17 cellular contexts compared by ENCODE assay signal in genomic region chr9:26756881-26757280, GRCh38.
DNase-seq lines count a peak whose midpoint lies in the region; TF ChIP-seq lines count a peak whose summit lies in the region.
"Had no signal": no experiment of that assay in that cellular context is flagged by ENCODE, and none has a peak within 500 bp of the region (broad histone marks: within the 10 kb centered on the region; RNA-seq: fewer than 3 reads in every experiment).

No MANE protein-coding gene starts in this region.

- in situ Hi-C loops in mammary epithelial cell (cut with MboI; ENCODE audit: low sequenced_read_pairs in 2 of 2), result no loop called here

- H3K4me3 ChIP-seq in tibial artery (no peak overlapping the region), mammary epithelial cell (replicated peaks in 1 of 3; ENCODE audit: insufficient read depth in 1 of 3, low read depth in 2 of 3, low read length in 3 of 3) (no peak overlapping the region)
- H3K4me3 ChIP-seq: A549, HAP-1 had no signal

- H3K9ac ChIP-seq in mammary epithelial cell (ENCODE audit: insufficient read depth, low read length), result no peak overlapping the region

- no peaks in the 10 kb centered on the region for H3K79me2 ChIP-seq in mammary epithelial cell (ENCODE audit: insufficient read depth, low read length)

- H3K9me3 ChIP-seq in tibial artery (no peaks in the 10 kb centered on the region), mammary epithelial cell (replicated peaks; ENCODE audit: insufficient read depth, low read length) (no peaks in the 10 kb centered on the region)
- H3K9me3 ChIP-seq: A549, HAP-1 had no signal

- no peak overlapping the region for H2AFZ ChIP-seq in mammary epithelial cell (ENCODE audit: low read depth, low read length)

- BruUV-seq in mammary epithelial cell (replicated peaks; lab: Mats Ljungman, UMichigan), result no TSS peak

- 95% methylated on average over 2 of the region's 2 CpGs for WGBS in mammary epithelial cell (ENCODE audit: low coverage, missing lambda C conversion rate)

- no peaks in the 10 kb centered on the region for H4K20me1 ChIP-seq in mammary epithelial cell (ENCODE audit: insufficient read depth, low read length)

- DNase-seq in Ammon's horn (ENCODE audit: low spot score), result peak; percentile 43
- peak; percentile 6 for DNase-seq in cerebellar cortex (ENCODE audit: low spot score)
- peak; percentile 24 for DNase-seq in midbrain (lab: John Stamatoyannopoulos, UW)
- no peak for DNase-seq in tibial artery
- no peak for DNase-seq in mammary epithelial cell
- DNase-seq in islet precursor cell, result no peak
- DNase-seq: 8988T; ACHN; AML-193; Calu3; CD4-positive, alpha-beta memory T cell; COR-L47; DMS53; DMS79 treated with DMSO at 0.1 percent for 48 hours; GOT3 had no signal

- H3K27me3 ChIP-seq in tibial artery, result no peaks in the 10 kb centered on the region
- H3K27me3 ChIP-seq in mammary epithelial cell (ENCODE audit: insufficient read depth, low read length), result no peaks in the 10 kb centered on the region

- H3K27ac ChIP-seq in tibial artery (no peak overlapping the region), mammary epithelial cell (ENCODE audit: insufficient read depth, low read depth, low read length) (no peak overlapping the region)
- H3K27ac ChIP-seq: A549 had no signal

- no peak overlapping the region for H3K4me2 ChIP-seq in mammary epithelial cell (ENCODE audit: insufficient read depth, low read depth, low read length)
- H3K4me2 ChIP-seq: A549 had no signal

- dilution Hi-C loops in mammary epithelial cell (cut with HindIII; ENCODE audit: low sequenced_read_pairs), result no loop called here

- intact Hi-C loops in tibial artery (cut with DNase I; ENCODE audit: low total_unique reads) (no loop called here), mammary epithelial cell (cut with micrococcal nuclease) (no loop called here)

- CTCF ChIA-PET in mammary epithelial cell (lab: Charles Lee; ENCODE audit: low non-redundant PET), result no interaction called here

- H3K36me3 ChIP-seq in tibial artery (no peaks in the 10 kb centered on the region), mammary epithelial cell (ENCODE audit: insufficient read depth, low read length) (no peaks in the 10 kb centered on the region)
- H3K36me3 ChIP-seq: HAP-1 had no signal

- H3K4me1 ChIP-seq in tibial artery, result no peaks in the 10 kb centered on the region
- no peaks in the 10 kb centered on the region for H3K4me1 ChIP-seq in mammary epithelial cell (ENCODE audit: insufficient read depth, low read length)
- H3K4me1 ChIP-seq: A549 had no signal

- TF ChIP-seq CTCF in tibial artery (IDR thresholded peaks at IDR 0.05), result no peak
- TF ChIP-seq CTCF in mammary epithelial cell (conservative IDR thresholded peaks at IDR 0.05 in 1 of 2, IDR thresholded peaks at IDR 0.05 in 1 of 2; ENCODE audit: extremely low read depth in 1 of 2, insufficient read depth in 1 of 2, low read depth in 1 of 2, low read length in 2 of 2), result no peak

Comparison
In these comparisons a context has a peak if more than half of its experiments do, and no peak if none do; other contexts are left out.
1. DNase-seq: peak in Ammon's horn (single experiment), cerebellar cortex (single experiment) and midbrain (single experiment); none in tibial artery (0 of 2), mammary epithelial cell (single experiment) and islet precursor cell (single experiment).